Comparison of ENCODE assay signal across 1 cellular context in genomic region chr19:47790398-47790814, GRCh38.
TF ChIP-seq lines count a peak whose summit lies in the region.

No MANE protein-coding gene starts in this region.

TF ChIP-seq in H1, 55 proteins besides CTCF, POLR2A, EP300 and RAD21:
- TF ChIP-seq MAFK (IDR thresholded peaks at IDR 0.05; ENCODE audit: low read depth, low read length): no peak
- TF ChIP-seq SP2 (IDR thresholded peaks at IDR 0.05; ENCODE audit: low read length): no peak
- peak; percentile 56; the same call in 1 of the 2 replicates for TF ChIP-seq TAF1 (IDR thresholded peaks at IDR 0.05; ENCODE audit: low read depth, low read length)
- no peak for TF ChIP-seq HDAC6 (IDR thresholded peaks at IDR 0.05; ENCODE audit: low read depth, low read length)
- TF ChIP-seq TCF12 (IDR thresholded peaks at IDR 0.05; ENCODE audit: low read depth, low read length): 0 out of 2 replicates have a peak, but pooled peaks have one; percentile 6
- TF ChIP-seq NRF1 (IDR thresholded peaks at IDR 0.05; ENCODE audit: low read depth, low read length): no peak
- no peak for TF ChIP-seq CBX8 (IDR thresholded peaks at IDR 0.05; ENCODE audit: borderline replicate concordance, low read depth, low read length)
- no peak for TF ChIP-seq SIX5 (IDR thresholded peaks at IDR 0.05; ENCODE audit: low read depth, low read length)
- no peak for TF ChIP-seq PHF8 (conservative IDR thresholded peaks at IDR 0.05; ENCODE audit: low read depth, low read length)
- no peak for TF ChIP-seq RBBP5 (IDR thresholded peaks at IDR 0.05; ENCODE audit: borderline replicate concordance, low read depth, low read length)
- TF ChIP-seq BACH1 (IDR thresholded peaks at IDR 0.05; ENCODE audit: low read length): no peak
- TF ChIP-seq, protein P1, sequence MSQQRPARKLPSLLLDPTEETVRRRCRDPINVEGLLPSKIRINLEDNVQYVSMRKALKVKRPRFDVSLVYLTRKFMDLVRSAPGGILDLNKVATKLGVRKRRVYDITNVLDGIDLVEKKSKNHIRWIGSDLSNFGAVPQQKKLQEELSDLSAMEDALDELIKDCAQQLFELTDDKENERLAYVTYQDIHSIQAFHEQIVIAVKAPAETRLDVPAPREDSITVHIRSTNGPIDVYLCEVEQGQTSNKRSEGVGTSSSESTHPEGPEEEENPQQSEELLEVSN (IDR thresholded peaks at IDR 0.05): no peak
- TF ChIP-seq SAP30 (IDR thresholded peaks at IDR 0.05; ENCODE audit: insufficient read depth, insufficient replicate concordance, low read length): no peak
- TF ChIP-seq TBP (IDR thresholded peaks at IDR 0.05; ENCODE audit: low read depth, low read length): peak; percentile 52; the same call in 1 of the 2 replicates
- TF ChIP-seq CEBPB (IDR thresholded peaks at IDR 0.05; ENCODE audit: low read depth, low read length): no peak
- 0 out of 2 replicates have a peak, but pooled peaks have one; percentile 17 for TF ChIP-seq POLR2AphosphoS5 (IDR thresholded peaks at IDR 0.05; ENCODE audit: low read depth, low read length)
- TF ChIP-seq JUND (IDR thresholded peaks at IDR 0.05; ENCODE audit: low read length): 0 out of 2 replicates have a peak, but pooled peaks have one; percentile 46
- peak; percentile 51; the same call in 1 of the 2 replicates for TF ChIP-seq CREB1 (IDR thresholded peaks at IDR 0.05)
- TF ChIP-seq SIN3A (conservative IDR thresholded peaks at IDR 0.05 in 1 of 2, IDR thresholded peaks at IDR 0.05 in 1 of 2; ENCODE audit: low read depth in 1 of 2, low read length in 2 of 2): 0 out of 4 replicates have a peak, but pooled peaks of 1 of the 2 experiments have one; percentile 47
- no peak for TF ChIP-seq EGR1 (IDR thresholded peaks at IDR 0.05; ENCODE audit: borderline replicate concordance, low read depth, low read length)
- TF ChIP-seq ZNF274 (IDR thresholded peaks at IDR 0.05; ENCODE audit: borderline replicate concordance, extremely low read depth, low read length): no peak
- TF ChIP-seq TAF7 (optimal IDR thresholded peaks at IDR 0.05; ENCODE audit: borderline replicate concordance, low read depth, low read length): no peak
- no peak for TF ChIP-seq GTF2F1 (IDR thresholded peaks at IDR 0.05; ENCODE audit: borderline replicate concordance, low read depth, low read length)
- TF ChIP-seq, protein P2, sequence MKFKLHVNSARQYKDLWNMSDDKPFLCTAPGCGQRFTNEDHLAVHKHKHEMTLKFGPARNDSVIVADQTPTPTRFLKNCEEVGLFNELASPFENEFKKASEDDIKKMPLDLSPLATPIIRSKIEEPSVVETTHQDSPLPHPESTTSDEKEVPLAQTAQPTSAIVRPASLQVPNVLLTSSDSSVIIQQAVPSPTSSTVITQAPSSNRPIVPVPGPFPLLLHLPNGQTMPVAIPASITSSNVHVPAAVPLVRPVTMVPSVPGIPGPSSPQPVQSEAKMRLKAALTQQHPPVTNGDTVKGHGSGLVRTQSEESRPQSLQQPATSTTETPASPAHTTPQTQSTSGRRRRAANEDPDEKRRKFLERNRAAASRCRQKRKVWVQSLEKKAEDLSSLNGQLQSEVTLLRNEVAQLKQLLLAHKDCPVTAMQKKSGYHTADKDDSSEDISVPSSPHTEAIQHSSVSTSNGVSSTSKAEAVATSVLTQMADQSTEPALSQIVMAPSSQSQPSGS (IDR thresholded peaks at IDR 0.05; ENCODE audit: low read length): no peak
- TF ChIP-seq HDAC2 (IDR thresholded peaks at IDR 0.05; ENCODE audit: borderline replicate concordance in 1 of 2, low read depth in 2 of 2, low read length in 2 of 2): no peak
- TF ChIP-seq YY1 (IDR thresholded peaks at IDR 0.05; ENCODE audit: low read depth, low read length): 0 out of 2 replicates have a peak, but pooled peaks have one; percentile 53
- TF ChIP-seq CTBP2 (IDR thresholded peaks at IDR 0.05; ENCODE audit: borderline replicate concordance, insufficient read depth, insufficient read length, low read length): no peak
- TF ChIP-seq, protein P3, sequence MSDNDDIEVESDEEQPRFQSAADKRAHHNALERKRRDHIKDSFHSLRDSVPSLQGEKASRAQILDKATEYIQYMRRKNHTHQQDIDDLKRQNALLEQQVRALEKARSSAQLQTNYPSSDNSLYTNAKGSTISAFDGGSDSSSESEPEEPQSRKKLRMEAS (IDR thresholded peaks at IDR 0.05): peak; percentile 45
- no peak for TF ChIP-seq ASH2L (IDR thresholded peaks at IDR 0.05; ENCODE audit: low read length)
- TF ChIP-seq KDM4A (IDR thresholded peaks at IDR 0.05; ENCODE audit: low read depth, low read length, severe bottlenecking): no peak
- no peak for TF ChIP-seq EZH2 (IDR thresholded peaks at IDR 0.05; ENCODE audit: low read depth, low read length, severe bottlenecking)
- no peak for TF ChIP-seq SP4 (IDR thresholded peaks at IDR 0.05; ENCODE audit: low read length)
- TF ChIP-seq GABPA (IDR thresholded peaks at IDR 0.05; ENCODE audit: borderline replicate concordance, insufficient read depth, low read length): peak; percentile 48; the same call in 1 of the 2 replicates
- TF ChIP-seq CHD1 (IDR thresholded peaks at IDR 0.05; ENCODE audit: low read depth, low read length): no peak
- TF ChIP-seq CHD7 (IDR thresholded peaks at IDR 0.05; ENCODE audit: insufficient replicate concordance, low read length): no peak
